ENCODE assay signal across 18 cellular contexts in genomic region chr17:82679586-82680465, GRCh38. TPM values are rescaled to one million over a fixed set of nuclear protein-coding genes. Genes with fewer than 3 reads are reported as not detected.
DNase-seq lines count a peak whose midpoint lies in the region; ATAC-seq and TF ChIP-seq lines count a peak whose summit lies in the region.
"Had no signal": no experiment of that assay in that cellular context is flagged by ENCODE, and none has a peak within 500 bp of the region (broad histone marks: within the 10 kb centered on the region; RNA-seq: fewer than 3 reads in every experiment).

No MANE protein-coding gene starts in this region.

- H3K4me1 ChIP-seq in OCI-LY7 (ENCODE audit: insufficient read depth, low read length, poor library complexity, severe bottlenecking), result peaks cover 51% of the 10 kb centered on the region
- no peaks in the 10 kb centered on the region for H3K4me1 ChIP-seq in endodermal cell (ENCODE audit: control insufficient read depth, insufficient read depth, low read length)
- H3K4me1 ChIP-seq in mucosa of rectum (ENCODE audit: control insufficient read depth in 2 of 2, insufficient read depth in 2 of 2, low read length in 2 of 2), result peaks cover 17 to 18% of the 10 kb centered on the region in 2 donors
- H3K4me1 ChIP-seq: right atrium auricular region had no signal

- POLR2A ChIA-PET in OCI-LY7 (lab: Charles Lee), result interaction anchor here (0.6 to 1.2 kb wide), 4 partner anchors 22 to 44 kb away, joined by 3 to 4 read pairs (median 4); partner anchors contain the start of gene FN3KRP

- no peaks in the 10 kb centered on the region for H3K27me3 ChIP-seq in endodermal cell (ENCODE audit: control insufficient read depth, insufficient read depth, low read length, poor library complexity, severe bottlenecking)
- no peaks in the 10 kb centered on the region for H3K27me3 ChIP-seq in mucosa of rectum (ENCODE audit: control insufficient read depth in 2 of 2, insufficient read depth in 2 of 2, low read length in 2 of 2)
- H3K27me3 ChIP-seq: esophagus squamous epithelium, neutrophil, right atrium auricular region had no signal

- DNase-seq in Calu3, result peak; percentile 29
- DNase-seq in OCI-LY7 (ENCODE audit: low spot score), result no peak
- peak; percentile 77 for DNase-seq in endodermal cell
- DNase-seq in NCI-H226, result no peak
- DNase-seq in natural killer cell treated with Interleukin-12 subunit alpha and Interleukin-12 subunit beta and Interleukin-15 and Interleukin-18, amount 100 ng/mL, for 72 hours (ENCODE audit: low spot score), result no peak
- DNase-seq in NCI-H748 (lab: John Stamatoyannopoulos, UW; ENCODE audit: unreplicated experiment), result no peak
- DNase-seq in NOMO-1 (lab: John Stamatoyannopoulos, UW; ENCODE audit: unreplicated experiment in 2 of 2), result no peak
- DNase-seq: activated B cell treated with CpG ODN at 0.5 μM for 24 hours; DMS79; esophagus squamous epithelium; GM23248; NCI-H2029; SHP77 treated with DMSO at 0.1 percent for 48 hours; stimulated activated naive CD4-positive, alpha-beta T cell had no signal

- TF ChIP-seq CTCF in Calu3 (IDR thresholded peaks at IDR 0.05; ENCODE audit: unreplicated experiment), result peak; percentile 34
- peak; percentile 35; the same call in 1 of the 2 replicates for TF ChIP-seq CTCF in OCI-LY7 (conservative IDR thresholded peaks at IDR 0.05; ENCODE audit: low read length)
- TF ChIP-seq CTCF in endodermal cell (conservative IDR thresholded peaks at IDR 0.05), result peak; percentile 55

- ATAC-seq in natural killer cell treated with Interleukin-12 subunit alpha and Interleukin-12 subunit beta and Interleukin-15 and Interleukin-18, amount 100 ng/mL, for 72 hours, result no peak

- peaks cover 8% of the 10 kb centered on the region for H3K4me1 Mint-ChIP-seq in Calu3 (ENCODE audit: low read depth, unreplicated experiment)
- no peaks in the 10 kb centered on the region for H3K4me1 Mint-ChIP-seq in endodermal cell
- no peaks in the 10 kb centered on the region for H3K4me1 Mint-ChIP-seq in natural killer cell treated with Interleukin-12 subunit alpha and Interleukin-12 subunit beta and Interleukin-15 and Interleukin-18, amount 100 ng/mL, for 72 hours (ENCODE audit: low read depth in 2 of 2)
- H3K4me1 Mint-ChIP-seq: activated B cell treated with CpG ODN at 0.5 μM for 24 hours had no signal

- H3K36me3 Mint-ChIP-seq in Calu3 (ENCODE audit: insufficient read depth, unreplicated experiment) (peaks cover 27% of the 10 kb centered on the region), endodermal cell (ENCODE audit: low read depth) (no peaks in the 10 kb centered on the region)
- H3K36me3 Mint-ChIP-seq in natural killer cell treated with Interleukin-12 subunit alpha and Interleukin-12 subunit beta and Interleukin-15 and Interleukin-18, amount 100 ng/mL, for 72 hours, result peaks cover 8% of the 10 kb centered on the region

- CTCF ChIA-PET in Calu3 (lab: Charles Lee), result no interaction called here
- CTCF ChIA-PET in OCI-LY7 (lab: Charles Lee; ENCODE audit: unreplicated experiment), result no interaction called here

- H3K4me2 ChIP-seq in OCI-LY7 (ENCODE audit: low read length), result peak overlapping the region; percentile 8; the same call in 1 of the 2 replicates

- H3K9me3 ChIP-seq in OCI-LY7 (ENCODE audit: low read length) (peaks cover 22% of the 10 kb centered on the region), endodermal cell (ENCODE audit: control insufficient read depth, low read length) (peaks cover 13% of the 10 kb centered on the region), mucosa of rectum (ENCODE audit: control insufficient read depth in 2 of 2, low read length in 2 of 2) (peaks cover 0 to 2% of the 10 kb centered on the region in 2 donors)

- H3K9me2 ChIP-seq in OCI-LY7 (ENCODE audit: insufficient read depth, low read length), result no peaks in the 10 kb centered on the region

- no peaks in the 10 kb centered on the region for H4K20me1 ChIP-seq in OCI-LY7 (ENCODE audit: insufficient read depth, low read length)

- intact Hi-C loops in Calu3 (cut with micrococcal nuclease; ENCODE audit: unreplicated experiment), result no loop called here
- intact Hi-C loops in OCI-LY7 (cut with micrococcal nuclease; ENCODE audit: unreplicated experiment), result loop anchor here (1.0 to 5.0 kb wide), 6 partner anchors 37 to 422 kb away; partner anchors contain the start of genes FN3KRP and TBCD

- H3K36me3 ChIP-seq in OCI-LY7 (ENCODE audit: insufficient read depth, low read length), result peaks cover 4% of the 10 kb centered on the region; the same call in 1 of the 2 replicates
- no peaks in the 10 kb centered on the region for H3K36me3 ChIP-seq in endodermal cell (ENCODE audit: control insufficient read depth, insufficient read depth, low read length)
- no peaks in the 10 kb centered on the region for H3K36me3 ChIP-seq in mucosa of rectum (ENCODE audit: control insufficient read depth in 2 of 2, insufficient read depth in 2 of 2, low read length in 2 of 2)
- H3K36me3 ChIP-seq: neutrophil, right atrium auricular region had no signal

- H3K27ac ChIP-seq in OCI-LY7 (ENCODE audit: low read depth, low read length, poor library complexity, severe bottlenecking) (peak overlapping the region; percentile 98), endodermal cell (ENCODE audit: low read depth, low read length) (no peak overlapping the region), mucosa of rectum (ENCODE audit: low read depth in 2 of 2, low read length in 2 of 2) (peak overlapping the region; percentile 52 to 74)
- H3K27ac ChIP-seq: esophagus squamous epithelium, GM23248, neutrophil, right atrium auricular region had no signal

- H3K79me2 ChIP-seq in OCI-LY7 (ENCODE audit: insufficient read depth, low read depth, low read length), result no peaks in the 10 kb centered on the region

- no peak overlapping the region for H2AFZ ChIP-seq in OCI-LY7 (ENCODE audit: low read length)
- H2AFZ ChIP-seq: GM23248 had no signal

- H3K4me3 Mint-ChIP-seq in Calu3 (ENCODE audit: low read depth, unreplicated experiment), result no peak overlapping the region
- no peak overlapping the region for H3K4me3 Mint-ChIP-seq in endodermal cell
- H3K4me3 Mint-ChIP-seq in natural killer cell treated with Interleukin-12 subunit alpha and Interleukin-12 subunit beta and Interleukin-15 and Interleukin-18, amount 100 ng/mL, for 72 hours, result no peak overlapping the region
- H3K4me3 Mint-ChIP-seq: activated B cell treated with CpG ODN at 0.5 μM for 24 hours, type B pancreatic cell had no signal

- 85 to 86% methylated on average over 14 to 28 of the region's 28 CpGs for WGBS in endodermal cell (ENCODE audit: insufficient coverage in 1 of 2, insufficient read length in 1 of 2), 2 experiments

- H3K4me3 ChIP-seq in OCI-LY7 (ENCODE audit: low read depth, low read length, poor library complexity, severe bottlenecking) (no peak overlapping the region), endodermal cell (ENCODE audit: low read length) (no peak overlapping the region), mucosa of rectum (ENCODE audit: low read length in 2 of 2) (no peak overlapping the region)
- H3K4me3 ChIP-seq: esophagus squamous epithelium, GM23248, right atrium auricular region had no signal

- H3K27me3 Mint-ChIP-seq in Calu3 (ENCODE audit: unreplicated experiment), result no peaks in the 10 kb centered on the region
- no peaks in the 10 kb centered on the region for H3K27me3 Mint-ChIP-seq in endodermal cell (ENCODE audit: insufficient read depth)
- no peaks in the 10 kb centered on the region for H3K27me3 Mint-ChIP-seq in natural killer cell treated with Interleukin-12 subunit alpha and Interleukin-12 subunit beta and Interleukin-15 and Interleukin-18, amount 100 ng/mL, for 72 hours
- H3K27me3 Mint-ChIP-seq: activated B cell treated with CpG ODN at 0.5 μM for 24 hours, type B pancreatic cell had no signal

- H3K27ac Mint-ChIP-seq in Calu3 (ENCODE audit: unreplicated experiment) (no peak overlapping the region), endodermal cell (no peak overlapping the region)
- no peak overlapping the region for H3K27ac Mint-ChIP-seq in natural killer cell treated with Interleukin-12 subunit alpha and Interleukin-12 subunit beta and Interleukin-15 and Interleukin-18, amount 100 ng/mL, for 72 hours
- H3K27ac Mint-ChIP-seq: activated B cell treated with CpG ODN at 0.5 μM for 24 hours, type B pancreatic cell had no signal

- BruUV-seq in Calu3 (replicated peaks; lab: Mats Ljungman, UMichigan), result no TSS peak
- BruUV-seq in OCI-LY7 (replicated peaks; lab: Mats Ljungman, UMichigan), result no TSS peak

- H3K9ac ChIP-seq in endodermal cell (ENCODE audit: extremely low read depth, low read length, poor library complexity, severe bottlenecking) (no peak overlapping the region), mucosa of rectum (ENCODE audit: low read depth in 1 of 2, low read length in 2 of 2) (peak overlapping the region in 1 of 2 donors; percentile 33)
- H3K9ac ChIP-seq: GM23248 had no signal

- H3K9me3 Mint-ChIP-seq in Calu3 (ENCODE audit: low read depth, unreplicated experiment) (peaks cover 5% of the 10 kb centered on the region), endodermal cell (peaks cover 14% of the 10 kb centered on the region)
- no peaks in the 10 kb centered on the region for H3K9me3 Mint-ChIP-seq in natural killer cell treated with Interleukin-12 subunit alpha and Interleukin-12 subunit beta and Interleukin-15 and Interleukin-18, amount 100 ng/mL, for 72 hours
- H3K9me3 Mint-ChIP-seq: type B pancreatic cell had no signal

RNA-seq across cellular contexts. Expression of gene RAB40B, which starts 18.7 kb away (rescaled TPM):
- total RNA-seq in Calu3 (2022) (20.5 and 21.9 TPM in 2 replicates), OCI-LY7 (2022) (20.7 and 21.4 TPM in 2 replicates), endodermal cell (1 to 10 TPM; 1.2 to 4.6 TPM)
- total RNA-seq in OCI-LY7 (2014; rRNA removed; shearing (Covaris generic)), result 10.1 and 22.1 TPM in 2 replicates
- polyA plus RNA-seq in endodermal cell (2013, experiment 1 of 2), result 7.2 TPM
- polyA plus RNA-seq in endodermal cell (2013, experiment 2 of 2), result 5.1 TPM
- 1 to 10 TPM; 1.1 to 1.2 TPM for total RNA-seq in natural killer cell treated with Interleukin-12 subunit alpha and Interleukin-12 subunit beta and Interleukin-15 and Interleukin-18, amount 100 ng/mL, for 72 hours

RNA-seq across cellular contexts. Expression of gene WDR45B, which starts 31.6 kb away (rescaled TPM):
- total RNA-seq in Calu3 (2022) (106 and 108 TPM in 2 replicates), OCI-LY7 (2022) (78.9 and 81.9 TPM in 2 replicates), endodermal cell (10 to 100 TPM; 75.3 to 79.1 TPM)
- total RNA-seq in OCI-LY7 (2014; rRNA removed; shearing (Covaris generic)), result 59.0 and 61.7 TPM in 2 replicates
- polyA plus RNA-seq in endodermal cell (2013, experiment 1 of 2), result 79.0 TPM
- polyA plus RNA-seq in endodermal cell (2013, experiment 2 of 2), result 79.4 TPM
- total RNA-seq in natural killer cell treated with Interleukin-12 subunit alpha and Interleukin-12 subunit beta and Interleukin-15 and Interleukin-18, amount 100 ng/mL, for 72 hours, result 10 to 100 TPM; 68.0 to 75.7 TPM

RNA-seq across cellular contexts. Expression of gene FN3KRP, which starts 36.7 kb away (rescaled TPM):
- total RNA-seq in Calu3 (2022) (44.2 and 49.9 TPM in 2 replicates), OCI-LY7 (2022) (91.8 and 99.4 TPM in 2 replicates), endodermal cell (10 to 100 TPM; 34.5 to 40.0 TPM)
- 52.1 and 56.5 TPM in 2 replicates for total RNA-seq in OCI-LY7 (2014; rRNA removed; shearing (Covaris generic))
- 32.5 TPM for polyA plus RNA-seq in endodermal cell (2013, experiment 1 of 2)
- 33.8 TPM for polyA plus RNA-seq in endodermal cell (2013, experiment 2 of 2)
- 10 to 100 TPM; 29.4 to 48.4 TPM for total RNA-seq in natural killer cell treated with Interleukin-12 subunit alpha and Interleukin-12 subunit beta and Interleukin-15 and Interleukin-18, amount 100 ng/mL, for 72 hours

RNA-seq across cellular contexts. Expression of gene FN3K, which starts 55.6 kb away (rescaled TPM):
- 13.4 and 15.5 TPM in 2 replicates for total RNA-seq in Calu3 (2022)
- total RNA-seq in OCI-LY7 (2014; rRNA removed; shearing (Covaris generic)), result 3.8 and 5.0 TPM in 2 replicates
- total RNA-seq in OCI-LY7 (2022), result 31.2 and 32.3 TPM in 2 replicates
- 10 to 100 TPM; 24.7 to 35.6 TPM for total RNA-seq in endodermal cell
- polyA plus RNA-seq in endodermal cell (2013, experiment 1 of 2), result 17.1 TPM
- polyA plus RNA-seq in endodermal cell (2013, experiment 2 of 2), result 17.1 TPM
- total RNA-seq in natural killer cell treated with Interleukin-12 subunit alpha and Interleukin-12 subunit beta and Interleukin-15 and Interleukin-18, amount 100 ng/mL, for 72 hours, result 1 to 10 TPM; 1.6 TPM

Comparison
In these comparisons a context has a peak if more than half of its experiments do, and no peak if none do; other contexts are left out.
1. DNase-seq: peak in Calu3 (single experiment) and endodermal cell (single experiment); none in OCI-LY7 (single experiment), NCI-H226 (single experiment), natural killer cell treated with Interleukin-12 subunit alpha and Interleukin-12 subunit beta and Interleukin-15 and Interleukin-18, amount 100 ng/mL, for 72 hours (single experiment), NCI-H748 (single experiment) and NOMO-1 (0 of 2).
2. Peak in every context shown above with its lines, with median percentiles within 50 percentile points of each other: CTCF ChIP-seq.